ENCODE assay signal across 18 cellular contexts in genomic region chr11:73389134-73389525, GRCh38.
DNase-seq lines count a peak whose midpoint lies in the region; ATAC-seq, FAIRE-seq and TF ChIP-seq lines count a peak whose summit lies in the region.
"Had no signal": no experiment of that assay in that cellular context is flagged by ENCODE, and none has a peak within 500 bp of the region (broad histone marks: within the 10 kb centered on the region; RNA-seq: fewer than 3 reads in every experiment).

No MANE protein-coding gene starts in this region.

- no peaks in the 10 kb centered on the region for H3K27me3 Mint-ChIP-seq in nephron progenitor cell (ENCODE audit: low read depth, poor library complexity)
- H3K27me3 Mint-ChIP-seq: activated CD4-positive, alpha-beta memory T cell treated with anti-CD3 and anti-CD28 coated beads, Interleukin-2, amount 10 ng/mL, durations not matched to agents 7 days and 5 days; activated naive CD8-positive, alpha-beta T cell treated with anti-CD3 and anti-CD28 coated beads, Interleukin-2, amount 50 U/mL, for 24 hours had no signal

- peak overlapping the region; percentile 51 for H3K27ac Mint-ChIP-seq in nephron progenitor cell
- H3K27ac Mint-ChIP-seq: activated CD4-positive, alpha-beta memory T cell treated with anti-CD3 and anti-CD28 coated beads, Interleukin-2, amount 10 ng/mL, durations not matched to agents 7 days and 5 days; activated naive CD8-positive, alpha-beta T cell treated with anti-CD3 and anti-CD28 coated beads, Interleukin-2, amount 50 U/mL, for 24 hours had no signal

- DNase-seq in ACHN (peak; percentile 28), EL (peak; percentile 61), brain microvascular endothelial cell (peak; percentile 15), nephron progenitor cell (no peak), DMS79 (lab: John Stamatoyannopoulos, UW) (no peak), GM19239 (ENCODE audit: insufficient read length, low spot score) (no peak)
- DNase-seq: activated CD4-positive, alpha-beta memory T cell treated with anti-CD3 and anti-CD28 coated beads, Interleukin-2, amount 10 ng/mL, durations not matched to agents 7 days and 5 days; activated naive CD8-positive, alpha-beta T cell treated with anti-CD3 and anti-CD28 coated beads, Interleukin-2, amount 50 U/mL, for 24 hours; activated T-cell treated with anti-CD3 and anti-CD28 coated beads, Interleukin-2, amount 50 U/mL, for 72 hours; effector CD4-positive, alpha-beta T cell; IMR-90; NCI-H1048; stimulated activated CD4-positive, alpha-beta T cell treated with anti-CD3 and anti-CD28 coated beads, Interleukin-4, amount 100 ng/mL, for 4 hours; thyroid gland had no signal

- H3K27ac ChIP-seq in brain microvascular endothelial cell: no peak overlapping the region
- H3K27ac ChIP-seq: thyroid gland had no signal

- H3K27me3 ChIP-seq in brain microvascular endothelial cell (replicated peaks): no peaks in the 10 kb centered on the region
- H3K27me3 ChIP-seq: thyroid gland had no signal

- H3K4me1 Mint-ChIP-seq in nephron progenitor cell: peaks cover 67% of the 10 kb centered on the region

- ATAC-seq in HG02642 (IDR thresholded peaks at IDR 0.05; ENCODE audit: poor library complexity, unreplicated experiment) (no peak), GM18873 (IDR thresholded peaks at IDR 0.05; ENCODE audit: low FRiP score, unreplicated experiment) (no peak)
- ATAC-seq: activated naive CD8-positive, alpha-beta T cell treated with anti-CD3 and anti-CD28 coated beads, Interleukin-2, amount 50 U/mL, for 24 hours; activated T-cell treated with anti-CD3 and anti-CD28 coated beads, Interleukin-2, amount 50 U/mL, for 72 hours; mucosa of descending colon had no signal

- H3K36me3 ChIP-seq in brain microvascular endothelial cell (replicated peaks): peaks cover 5% of the 10 kb centered on the region
- H3K36me3 ChIP-seq: thyroid gland had no signal

- no peak overlapping the region for H3K4me3 Mint-ChIP-seq in nephron progenitor cell
- H3K4me3 Mint-ChIP-seq: activated CD4-positive, alpha-beta memory T cell treated with anti-CD3 and anti-CD28 coated beads, Interleukin-2, amount 10 ng/mL, durations not matched to agents 7 days and 5 days; activated naive CD8-positive, alpha-beta T cell treated with anti-CD3 and anti-CD28 coated beads, Interleukin-2, amount 50 U/mL, for 24 hours; activated T-cell treated with anti-CD3 and anti-CD28 coated beads, Interleukin-2, amount 50 U/mL, for 72 hours had no signal

- no peaks in the 10 kb centered on the region for H3K36me3 Mint-ChIP-seq in nephron progenitor cell (ENCODE audit: low read depth)

- FAIRE-seq in GM19239 (lab: Jason Lieb, UNC): no peak

- TF ChIP-seq CTCF in brain microvascular endothelial cell (IDR thresholded peaks at IDR 0.05; ENCODE audit: low read depth, low read length, missing control alignments) (no peak), nephron progenitor cell (IDR thresholded peaks at IDR 0.05) (no peak)

- no peaks in the 10 kb centered on the region for H3K9me3 Mint-ChIP-seq in nephron progenitor cell
- H3K9me3 Mint-ChIP-seq: activated CD4-positive, alpha-beta memory T cell treated with anti-CD3 and anti-CD28 coated beads, Interleukin-2, amount 10 ng/mL, durations not matched to agents 7 days and 5 days; activated naive CD8-positive, alpha-beta T cell treated with anti-CD3 and anti-CD28 coated beads, Interleukin-2, amount 50 U/mL, for 24 hours; activated T-cell treated with anti-CD3 and anti-CD28 coated beads, Interleukin-2, amount 50 U/mL, for 72 hours had no signal

- H3K4me3 ChIP-seq in brain microvascular endothelial cell (ENCODE audit: low read depth, low read length): no peak overlapping the region
- H3K4me3 ChIP-seq: mucosa of descending colon, skin epidermis, thyroid gland had no signal

- in situ Hi-C loops in ACHN (cut with HindIII; ENCODE audit: low pct_ligation_motif_present, low pct_unique_long_range_greater_than_20kb, low sequenced_read_pairs) (no loop called here), brain microvascular endothelial cell (cut with HindIII; ENCODE audit: low pct_ligation_motif_present, low sequenced_read_pairs) (no loop called here)

Comparison
In these comparisons a context has a peak if more than half of its experiments do, and no peak if none do; other contexts are left out.
1. DNase-seq: peak in ACHN (single experiment), EL (single experiment) and brain microvascular endothelial cell (single experiment); none in nephron progenitor cell (single experiment), DMS79 (single experiment) and GM19239 (single experiment).